13 cellular contexts compared by ENCODE assay signal in the genomic region with DNA sequence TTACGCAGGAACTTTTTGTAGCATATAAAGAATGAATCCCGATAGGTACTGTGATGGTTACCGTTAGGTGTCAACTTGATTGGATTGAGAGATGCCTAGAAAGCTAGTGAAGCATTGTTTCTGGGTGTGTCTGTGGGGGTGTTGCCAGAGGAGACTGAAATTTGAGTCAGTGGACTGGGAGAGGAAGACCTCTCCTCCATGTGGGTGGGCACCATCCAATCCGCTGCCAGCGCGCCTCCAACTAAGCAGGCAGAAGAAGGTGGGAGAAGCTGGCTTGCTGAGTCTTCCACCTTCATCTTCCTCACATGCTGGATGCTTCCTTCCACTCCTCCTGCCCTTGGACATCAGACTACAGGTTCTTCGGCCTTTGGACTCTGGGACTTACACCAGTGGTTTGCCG. TPM values are rescaled to one million over a fixed set of nuclear protein-coding genes. Genes with fewer than 3 reads are reported as not detected.
A peak's percentile ranks its signal among the peaks of the same experiment; 100 is the strongest.
DNase-seq lines count a peak whose midpoint lies in the region; ATAC-seq and TF ChIP-seq lines count a peak whose summit lies in the region.
"Had no signal": no experiment of that assay in that cellular context is flagged by ENCODE, and none has a peak within 500 bp of the region (broad histone marks: within the 10 kb centered on the region; RNA-seq: fewer than 3 reads in every experiment).

No MANE protein-coding gene starts in this region.

- WGBS in prostate gland: 74% methylated on average over 8 of the region's 8 CpGs

- CTCF ChIA-PET in CD8-positive, alpha-beta memory T cell (lab: Charles Lee): interaction anchor here (2.8 kb wide), 1 partner anchor 58 kb away, joined by 10 read pairs; no protein-coding TSS in a partner anchor

- POLR2A ChIA-PET in CD8-positive, alpha-beta memory T cell (lab: Charles Lee): no interaction called here

- H3K27ac ChIP-seq in CD8-positive, alpha-beta memory T cell (ENCODE audit: low read depth, low read length): no peak overlapping the region
- H3K27ac ChIP-seq in prostate gland: no peak overlapping the region
- H3K27ac ChIP-seq: colonic mucosa had no signal

- TF ChIP-seq CTCF in prostate gland (IDR thresholded peaks at IDR 0.05): no peak

- H3K36me3 ChIP-seq in CD8-positive, alpha-beta memory T cell (ENCODE audit: insufficient read depth, low read length): no peaks in the 10 kb centered on the region
- H3K36me3 ChIP-seq in iPS-15b (ENCODE audit: control insufficient read depth, insufficient read depth, low read length) (no peaks in the 10 kb centered on the region), prostate gland (no peaks in the 10 kb centered on the region)
- H3K36me3 ChIP-seq: colonic mucosa, gastrocnemius medialis had no signal

- no peaks in the 10 kb centered on the region for H3K4me1 ChIP-seq in CD8-positive, alpha-beta memory T cell (ENCODE audit: insufficient read depth, low read length)
- H3K4me1 ChIP-seq in iPS-15b (ENCODE audit: control insufficient read depth, insufficient read depth, low read length) (no peaks in the 10 kb centered on the region), prostate gland (replicated peaks) (no peaks in the 10 kb centered on the region)
- H3K4me1 ChIP-seq: colonic mucosa, gastrocnemius medialis had no signal

- no peak for TF ChIP-seq POLR2A in prostate gland (IDR thresholded peaks at IDR 0.05)

- H3K4me3 Mint-ChIP-seq in CD8-positive, alpha-beta memory T cell: peak overlapping the region; percentile 44 to 77 (median 68)
- H3K4me3 Mint-ChIP-seq in stimulated activated naive B cell treated with anti-CD40 and anti-IgM and Interleukin-4, amounts not matched to agents 10 μg/mL and 1 μg/mL and 100 μg/mL, for 72 hours: peak overlapping the region in 1 of 2 donors; percentile 43

- ATAC-seq in HG03175 (IDR thresholded peaks at IDR 0.05; ENCODE audit: unreplicated experiment) (no peak), HG02973 (IDR thresholded peaks at IDR 0.05; ENCODE audit: unreplicated experiment) (no peak)
- no peak for ATAC-seq in stimulated activated naive B cell treated with anti-CD40 and anti-IgM and Interleukin-4, amounts not matched to agents 10 μg/mL and 1 μg/mL and 100 μg/mL, for 72 hours (replicated peaks)
- ATAC-seq: gastrocnemius medialis had no signal

- H3K9me3 Mint-ChIP-seq in CD8-positive, alpha-beta memory T cell: peaks cover 0 to 1% (median 0%) of the 10 kb centered on the region in 5 donors
- H3K9me3 Mint-ChIP-seq in stimulated activated naive B cell treated with anti-CD40 and anti-IgM and Interleukin-4, amounts not matched to agents 10 μg/mL and 1 μg/mL and 100 μg/mL, for 72 hours: peaks cover 4% of the 10 kb centered on the region in 2 donors

- no peaks in the 10 kb centered on the region for H3K36me3 Mint-ChIP-seq in CD8-positive, alpha-beta memory T cell
- H3K36me3 Mint-ChIP-seq in stimulated activated naive B cell treated with anti-CD40 and anti-IgM and Interleukin-4, amounts not matched to agents 10 μg/mL and 1 μg/mL and 100 μg/mL, for 72 hours: peaks cover 2 to 3% of the 10 kb centered on the region in 2 donors

- H3K4me1 Mint-ChIP-seq in CD8-positive, alpha-beta memory T cell: peaks cover 5 to 15% (median 11%) of the 10 kb centered on the region in 3 donors
- H3K4me1 Mint-ChIP-seq in stimulated activated naive B cell treated with anti-CD40 and anti-IgM and Interleukin-4, amounts not matched to agents 10 μg/mL and 1 μg/mL and 100 μg/mL, for 72 hours: peaks cover 4 to 8% of the 10 kb centered on the region in 2 donors

- no peak overlapping the region for H3K4me3 ChIP-seq in CD8-positive, alpha-beta memory T cell (ENCODE audit: low read length)
- H3K4me3 ChIP-seq in iPS-15b (ENCODE audit: low read depth, low read length) (peak overlapping the region; percentile 50), prostate gland (peak overlapping the region; percentile 32 to 43)

- no peaks in the 10 kb centered on the region for H3K9me3 ChIP-seq in CD8-positive, alpha-beta memory T cell (ENCODE audit: low read length)
- no peaks in the 10 kb centered on the region for H3K9me3 ChIP-seq in iPS-15b (ENCODE audit: control insufficient read depth, insufficient read depth, low read length)
- H3K9me3 ChIP-seq in prostate gland: no peaks in the 10 kb centered on the region
- H3K9me3 ChIP-seq: colonic mucosa, gastrocnemius medialis had no signal

- intact Hi-C loops in prostate gland (cut with DNase I): no loop called here

- H3K27ac Mint-ChIP-seq in CD8-positive, alpha-beta memory T cell: peak overlapping the region in 1 of 8 donors; percentile 65
- no peak overlapping the region for H3K27ac Mint-ChIP-seq in stimulated activated naive B cell treated with anti-CD40 and anti-IgM and Interleukin-4, amounts not matched to agents 10 μg/mL and 1 μg/mL and 100 μg/mL, for 72 hours

- no peak overlapping the region for H3K9ac ChIP-seq in iPS-15b (ENCODE audit: low read depth, low read length)

- peaks cover 4% of the 10 kb centered on the region for H3K27me3 ChIP-seq in CD8-positive, alpha-beta memory T cell (ENCODE audit: insufficient read depth, low read length, poor library complexity, severe bottlenecking)
- peaks cover 19% of the 10 kb centered on the region for H3K27me3 ChIP-seq in iPS-15b (ENCODE audit: control insufficient read depth, insufficient read depth, low read length)
- no peaks in the 10 kb centered on the region for H3K27me3 ChIP-seq in prostate gland (replicated peaks; ENCODE audit: insufficient read depth)

- DNase-seq in CD8-positive, alpha-beta memory T cell: no peak
- DNase-seq in NCI-H2227 treated with DMSO at 0.1 percent for 48 hours (lab: John Stamatoyannopoulos, UW) (peak; percentile 3), prostate gland (ENCODE audit: low spot score) (no peak)
- DNase-seq in stimulated activated naive B cell treated with anti-CD40 and anti-IgM and Interleukin-4, amounts not matched to agents 10 μg/mL and 1 μg/mL and 100 μg/mL, for 72 hours: no peak
- DNase-seq: colonic mucosa, DMS79, gastrocnemius medialis, mammary epithelial cell, NCI-H524, SHP77 treated with DMSO at 0.1 percent for 48 hours had no signal

- H3K27me3 Mint-ChIP-seq in CD8-positive, alpha-beta memory T cell: peaks cover 31 to 65% of the 10 kb centered on the region in 2 donors
- peaks cover 54 to 77% of the 10 kb centered on the region in 2 donors for H3K27me3 Mint-ChIP-seq in stimulated activated naive B cell treated with anti-CD40 and anti-IgM and Interleukin-4, amounts not matched to agents 10 μg/mL and 1 μg/mL and 100 μg/mL, for 72 hours

RNA-seq across cellular contexts. Expression of a gene that starts 40.1 kb away (rescaled TPM):
- 1 to 10 TPM; 5.1 TPM for total RNA-seq in CD8-positive, alpha-beta memory T cell
- polyA plus RNA-seq in CD8-positive, alpha-beta memory T cell: 3.4 TPM
- 100 to 1,000 TPM in 1 of 2 donors, 10 to 100 TPM in 1; 53.4 to 169 TPM for total RNA-seq in prostate gland

Comparison
In these comparisons a context has a peak if more than half of its experiments do, and no peak if none do; other contexts are left out.
1. RNA of a gene that starts 40.1 kb away (total RNA-seq): 53.4 to 169 TPM in prostate gland; 5.1 TPM in CD8-positive, alpha-beta memory T cell; every median in the first group is over 4 times any median in the second.